ENCODE assay signal across 1 cellular context in the genomic region with DNA sequence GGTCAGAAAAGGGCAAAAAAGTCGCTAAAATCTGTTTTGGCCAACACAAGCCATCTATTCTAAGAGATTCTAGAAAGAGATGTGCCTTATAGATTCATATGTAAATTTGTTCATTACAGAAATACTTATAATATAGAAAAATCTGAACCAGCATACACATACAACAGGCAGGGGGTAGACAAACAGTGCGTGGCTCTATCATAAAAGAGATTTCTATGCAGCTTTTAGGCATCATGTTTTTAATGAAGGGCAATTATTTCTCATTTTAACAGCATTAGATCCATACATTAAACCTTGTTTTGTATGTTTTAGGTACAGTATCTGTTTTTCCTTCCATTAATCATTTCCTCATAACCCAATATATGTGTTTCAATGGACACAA.
TF ChIP-seq lines count a peak whose summit lies in the region.

No MANE protein-coding gene starts in this region.

TF ChIP-seq in IMR-90, 13 proteins besides CTCF, POLR2A, EP300 and RAD21:
- TF ChIP-seq, protein P1, sequence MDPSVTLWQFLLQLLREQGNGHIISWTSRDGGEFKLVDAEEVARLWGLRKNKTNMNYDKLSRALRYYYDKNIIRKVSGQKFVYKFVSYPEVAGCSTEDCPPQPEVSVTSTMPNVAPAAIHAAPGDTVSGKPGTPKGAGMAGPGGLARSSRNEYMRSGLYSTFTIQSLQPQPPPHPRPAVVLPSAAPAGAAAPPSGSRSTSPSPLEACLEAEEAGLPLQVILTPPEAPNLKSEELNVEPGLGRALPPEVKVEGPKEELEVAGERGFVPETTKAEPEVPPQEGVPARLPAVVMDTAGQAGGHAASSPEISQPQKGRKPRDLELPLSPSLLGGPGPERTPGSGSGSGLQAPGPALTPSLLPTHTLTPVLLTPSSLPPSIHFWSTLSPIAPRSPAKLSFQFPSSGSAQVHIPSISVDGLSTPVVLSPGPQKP (IDR thresholded peaks at IDR 0.05; ENCODE audit: borderline replicate concordance, low read depth, low read length): no peak
- TF ChIP-seq RFX5 (IDR thresholded peaks at IDR 0.05; ENCODE audit: low read depth, low read length): no peak
- no peak for TF ChIP-seq MAZ (IDR thresholded peaks at IDR 0.05; ENCODE audit: borderline replicate concordance, low read depth, low read length)
- no peak for TF ChIP-seq CEBPB (IDR thresholded peaks at IDR 0.05; ENCODE audit: low read depth, low read length)
- no peak for TF ChIP-seq BHLHE40 (IDR thresholded peaks at IDR 0.05; ENCODE audit: low read depth, low read length)
- no peak for TF ChIP-seq RCOR1 (IDR thresholded peaks at IDR 0.05; ENCODE audit: insufficient replicate concordance, low read length)
- TF ChIP-seq, protein P2, sequence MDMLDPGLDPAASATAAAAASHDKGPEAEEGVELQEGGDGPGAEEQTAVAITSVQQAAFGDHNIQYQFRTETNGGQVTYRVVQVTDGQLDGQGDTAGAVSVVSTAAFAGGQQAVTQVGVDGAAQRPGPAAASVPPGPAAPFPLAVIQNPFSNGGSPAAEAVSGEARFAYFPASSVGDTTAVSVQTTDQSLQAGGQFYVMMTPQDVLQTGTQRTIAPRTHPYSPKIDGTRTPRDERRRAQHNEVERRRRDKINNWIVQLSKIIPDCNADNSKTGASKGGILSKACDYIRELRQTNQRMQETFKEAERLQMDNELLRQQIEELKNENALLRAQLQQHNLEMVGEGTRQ (IDR thresholded peaks at IDR 0.05; ENCODE audit: low read depth, low read length): no peak
- no peak for TF ChIP-seq MXI1 (IDR thresholded peaks at IDR 0.05; ENCODE audit: borderline replicate concordance, low read depth, low read length)
- TF ChIP-seq NFE2L2 (IDR thresholded peaks at IDR 0.05; ENCODE audit: low read depth, low read length): no peak
- TF ChIP-seq MAFK (IDR thresholded peaks at IDR 0.05; ENCODE audit: low read depth, low read length): no peak
- no peak for TF ChIP-seq FOS (IDR thresholded peaks at IDR 0.05; ENCODE audit: low read depth, low read length)
- TF ChIP-seq SMC3 (IDR thresholded peaks at IDR 0.05; ENCODE audit: low read depth, low read length): no peak
TF ChIP-seq in IMR-90: peak in this region for 0.
